In genomic region chr3:138594150-138594934, GRCh38 we compare ENCODE assay signal across 8 cellular contexts. TPM values are rescaled to one million over a fixed set of nuclear protein-coding genes. Genes with fewer than 3 reads are reported as not detected.
A peak's percentile ranks its signal among the peaks of the same experiment; 100 is the strongest.
DNase-seq lines count a peak whose midpoint lies in the region; ATAC-seq, FAIRE-seq and TF ChIP-seq lines count a peak whose summit lies in the region.

Gene CEP70, minus strand, starts transcription at chr3:138594260. Its CDS starts 21,333 bp downstream, at chr3:138572927.

- peaks cover 3% of the 10 kb centered on the region for H3K4me1 Mint-ChIP-seq in activated CD4-positive, alpha-beta memory T cell treated with anti-CD3 and anti-CD28 coated beads for 36 hours (ENCODE audit: low read depth)

- H3K27me3 ChIP-seq in BE2C (no peaks in the 10 kb centered on the region), mononuclear cell (ENCODE audit: insufficient read depth, low read length) (no peaks in the 10 kb centered on the region)

- H3K27me3 Mint-ChIP-seq in activated CD4-positive, alpha-beta memory T cell treated with anti-CD3 and anti-CD28 coated beads for 36 hours: no peaks in the 10 kb centered on the region

- no peaks in the 10 kb centered on the region for H3K9me3 ChIP-seq in BE2C
- no peaks in the 10 kb centered on the region for H3K9me3 ChIP-seq in mononuclear cell (ENCODE audit: low read depth, low read length)

- H3K4me1 ChIP-seq in BE2C (peaks cover 3% of the 10 kb centered on the region; the same call in 1 of the 2 replicates), mononuclear cell (ENCODE audit: insufficient read depth, low read length) (peaks cover 10% of the 10 kb centered on the region)

- peak within 1 kb of the TSS; percentile 80 for H3K4me3 ChIP-seq in BE2C (ENCODE audit: low read depth, low read length)
- H3K4me3 ChIP-seq in mononuclear cell (ENCODE audit: low read length): peak within 1 kb of the TSS; percentile 66

- intact Hi-C loops in activated CD4-positive, alpha-beta memory T cell treated with anti-CD3 and anti-CD28 coated beads for 36 hours (cut with micrococcal nuclease): loop anchor here (1.0 to 10.0 kb wide), 13 partner anchors 15 to 730 kb away; partner anchors contain the start of genes ARMC8, ESYT3 and NME9

- peak; percentile 96 for DNase-seq in BE2C
- peak; percentile 95 for DNase-seq in HK-2 (ENCODE audit: unreplicated experiment)
- peak; percentile 92 for DNase-seq in activated CD4-positive, alpha-beta memory T cell treated with anti-CD3 and anti-CD28 coated beads for 36 hours
- DNase-seq in stimulated activated CD8-positive, alpha-beta memory T cell treated with anti-CD3 and anti-CD28 coated beads, Interleukin-4, amount 100 ng/mL, for 24 hours (ENCODE audit: low read depth): peak; percentile 86
- no peak for DNase-seq in NCI-H345 treated with DMSO at 0.1 percent for 48 hours (lab: John Stamatoyannopoulos, UW; ENCODE audit: unreplicated experiment)

- H3K4me3 Mint-ChIP-seq in activated CD4-positive, alpha-beta memory T cell treated with anti-CD3 and anti-CD28 coated beads for 36 hours: peak within 1 kb of the TSS; percentile 81

- peak within 1 kb of the TSS; percentile 86 for H3K27ac Mint-ChIP-seq in activated CD4-positive, alpha-beta memory T cell treated with anti-CD3 and anti-CD28 coated beads for 36 hours

- peak; percentile 88 for TF ChIP-seq CTCF in BE2C (IDR thresholded peaks at IDR 0.05; ENCODE audit: low read depth, low read length)

- CTCF ChIA-PET in activated CD4-positive, alpha-beta memory T cell treated with anti-CD3 and anti-CD28 coated beads for 36 hours (lab: Charles Lee): interaction anchor here (0.6 to 6.8 kb wide), 42 partner anchors 9 to 416 kb away, joined by 3 to 232 read pairs (median 4); partner anchors contain the start of genes ESYT3 and FAIM

- no peaks in the 10 kb centered on the region for H3K36me3 Mint-ChIP-seq in activated CD4-positive, alpha-beta memory T cell treated with anti-CD3 and anti-CD28 coated beads for 36 hours

- POLR2A ChIA-PET in activated CD4-positive, alpha-beta memory T cell treated with anti-CD3 and anti-CD28 coated beads for 36 hours (lab: Charles Lee): interaction anchor here (0.7 to 1.9 kb wide), 7 partner anchors 16 to 795 kb away, joined by 3 to 8 read pairs (median 5); partner anchors contain the start of genes COPB2 and ESYT3

- no peaks in the 10 kb centered on the region for H3K36me3 ChIP-seq in BE2C

- peak; percentile 88 for FAIRE-seq in endometrium (lab: Jason Lieb, UNC)

- ATAC-seq in GM19438 (IDR thresholded peaks at IDR 0.05; ENCODE audit: low read depth, unreplicated experiment): peak; percentile 85

- peaks cover 2% of the 10 kb centered on the region for H3K9me3 Mint-ChIP-seq in activated CD4-positive, alpha-beta memory T cell treated with anti-CD3 and anti-CD28 coated beads for 36 hours

RNA-seq across cellular contexts. Expression of gene CEP70, which starts in this region (rescaled TPM):
- polyA plus RNA-seq in BE2C (2012; ENCODE audit: insufficient read depth, insufficient read length, low read depth): 2.2 TPM
- 1 to 10 TPM; 8.3 to 8.4 TPM for total RNA-seq in activated CD4-positive, alpha-beta memory T cell treated with anti-CD3 and anti-CD28 coated beads for 36 hours
- total RNA-seq in mononuclear cell: 40.7 TPM
